ENCODE assay signal across 6 cellular contexts in the genomic region with DNA sequence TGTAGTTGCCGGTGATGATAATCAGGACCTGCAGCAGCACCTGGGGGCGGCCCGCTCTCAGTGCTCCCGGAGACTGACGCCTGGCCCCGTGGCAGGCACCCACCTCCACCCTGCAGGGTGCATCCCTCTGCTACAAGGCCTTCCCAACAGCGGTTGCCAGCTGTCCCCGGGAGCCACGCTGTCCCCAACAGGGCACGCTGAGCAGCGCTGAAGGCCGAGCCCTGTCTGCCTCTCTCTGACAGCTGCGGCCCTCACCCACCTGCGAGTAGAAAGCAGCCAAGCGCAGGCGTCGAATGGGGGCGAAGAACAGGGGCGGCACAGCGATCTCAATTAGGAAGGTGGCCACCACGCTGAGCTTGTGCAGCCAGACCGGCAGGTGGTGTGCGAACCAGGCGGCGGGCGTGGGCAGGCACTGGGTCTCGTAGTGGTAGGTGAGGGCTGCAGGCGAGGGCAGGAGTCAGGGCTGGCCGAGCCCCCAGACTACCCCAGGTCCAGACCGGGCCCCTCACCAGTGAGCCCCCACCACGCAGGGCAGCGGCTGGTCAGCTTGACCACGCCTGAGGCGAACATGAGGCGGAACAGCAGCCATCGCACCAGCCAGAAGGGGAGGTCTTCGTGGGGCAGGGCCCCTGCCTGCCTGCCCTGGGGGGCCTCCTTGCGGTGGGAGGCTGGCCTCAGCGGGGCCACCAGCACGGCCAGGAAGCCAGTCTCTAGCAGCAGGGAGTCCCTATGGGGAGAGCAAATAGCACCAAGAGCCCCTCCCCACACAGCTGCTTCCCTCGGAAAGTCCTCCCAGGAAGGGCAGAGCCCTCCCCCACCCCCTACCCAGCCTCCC.
DNase-seq lines count a peak whose midpoint lies in the region; ATAC-seq and TF ChIP-seq lines count a peak whose summit lies in the region.

No MANE protein-coding gene starts in this region.

- no peaks in the 10 kb centered on the region for H3K9me3 Mint-ChIP-seq in stimulated activated effector memory CD8-positive, alpha-beta T cell treated with anti-CD3 and anti-CD28 coated beads, Interleukin-12 subunit alpha, Interleukin-12 subunit beta, amount 100 ng/mL, for 72 hours

- peak overlapping the region; percentile 96 for H3K4me3 Mint-ChIP-seq in stimulated activated effector memory CD8-positive, alpha-beta T cell treated with anti-CD3 and anti-CD28 coated beads, Interleukin-12 subunit alpha, Interleukin-12 subunit beta, amount 100 ng/mL, for 72 hours

- peak overlapping the region; percentile 95 for H3K4me3 ChIP-seq in choroid plexus epithelial cell (ENCODE audit: low read depth, low read length)

- TF ChIP-seq CTCF in choroid plexus epithelial cell (conservative IDR thresholded peaks at IDR 0.05; ENCODE audit: low read depth, low read length): no peak

- H3K36me3 Mint-ChIP-seq in stimulated activated effector memory CD8-positive, alpha-beta T cell treated with anti-CD3 and anti-CD28 coated beads, Interleukin-12 subunit alpha, Interleukin-12 subunit beta, amount 100 ng/mL, for 72 hours: peaks cover 47% of the 10 kb centered on the region

- DNase-seq in NCI-H1417 (lab: John Stamatoyannopoulos, UW) (peak in 2 of 3 experiments; percentile 76 to 93), NCI-H1417 treated with DMSO at 0.1 percent for 48 hours (lab: John Stamatoyannopoulos, UW) (no peak), choroid plexus epithelial cell (ENCODE audit: low read depth) (no peak), SHP77 treated with DMSO at 0.1 percent for 48 hours (lab: John Stamatoyannopoulos, UW) (no peak)
- peak in 1 of 2 donors; percentile 55 for DNase-seq in stimulated activated effector memory CD8-positive, alpha-beta T cell treated with anti-CD3 and anti-CD28 coated beads, Interleukin-12 subunit alpha, Interleukin-12 subunit beta, amount 100 ng/mL, for 72 hours (ENCODE audit: low spot score in 2 of 2)

- no peak overlapping the region for H3K27ac Mint-ChIP-seq in stimulated activated effector memory CD8-positive, alpha-beta T cell treated with anti-CD3 and anti-CD28 coated beads, Interleukin-12 subunit alpha, Interleukin-12 subunit beta, amount 100 ng/mL, for 72 hours

- no peak for ATAC-seq in stimulated activated effector memory CD8-positive, alpha-beta T cell treated with anti-CD3 and anti-CD28 coated beads, Interleukin-12 subunit alpha, Interleukin-12 subunit beta, amount 100 ng/mL, for 72 hours
- no peak for ATAC-seq in GM21381 (IDR thresholded peaks at IDR 0.05; ENCODE audit: unreplicated experiment)

- H3K4me1 Mint-ChIP-seq in stimulated activated effector memory CD8-positive, alpha-beta T cell treated with anti-CD3 and anti-CD28 coated beads, Interleukin-12 subunit alpha, Interleukin-12 subunit beta, amount 100 ng/mL, for 72 hours: peaks cover 21% of the 10 kb centered on the region

Comparison
In these comparisons a context has a peak if more than half of its experiments do, and no peak if none do; other contexts are left out.
1. DNase-seq: peak in NCI-H1417 (2 of 3); none in NCI-H1417 treated with DMSO at 0.1 percent for 48 hours (single experiment), choroid plexus epithelial cell (single experiment) and SHP77 treated with DMSO at 0.1 percent for 48 hours (single experiment).